Comparison of ENCODE assay signal across 21 cellular contexts in genomic region chr1:182698977-182699672, GRCh38. TPM values are rescaled to one million over a fixed set of nuclear protein-coding genes. Genes with fewer than 3 reads are reported as not detected.
A peak's percentile ranks its signal among the peaks of the same experiment; 100 is the strongest.
DNase-seq lines count a peak whose midpoint lies in the region; ATAC-seq, FAIRE-seq and TF ChIP-seq lines count a peak whose summit lies in the region.
"Had no signal": no experiment of that assay in that cellular context is flagged by ENCODE, and none has a peak within 500 bp of the region (broad histone marks: within the 10 kb centered on the region; RNA-seq: fewer than 3 reads in every experiment).

No MANE protein-coding gene starts in this region.

- H2AFZ ChIP-seq in mammary epithelial cell (ENCODE audit: low read depth, low read length) = no peak overlapping the region

- BruUV-seq in MCF 10A (replicated peaks; lab: Mats Ljungman, UMichigan) = no TSS peak
- no TSS peak for BruUV-seq in mammary epithelial cell (replicated peaks; lab: Mats Ljungman, UMichigan)
- no TSS peak for BruUV-seq in A673 (replicated peaks; lab: Mats Ljungman, UMichigan)

- no peak overlapping the region for H3K9ac ChIP-seq in mammary epithelial cell (ENCODE audit: insufficient read depth, low read length)
- H3K9ac ChIP-seq in kidney (ENCODE audit: low read length in 2 of 2) = no peak overlapping the region

- CTCF ChIA-PET in MCF 10A (lab: Yijun Ruan, JAX) (interaction anchor here (1.0 kb wide), 1 partner anchor 8 kb away, joined by 3 read pairs; no protein-coding TSS in a partner anchor), mammary epithelial cell (lab: Charles Lee; ENCODE audit: low non-redundant PET) (no interaction called here), A673 (lab: Charles Lee) (no interaction called here)

- no peaks in the 10 kb centered on the region for H3K9me3 ChIP-seq in mammary epithelial cell (replicated peaks; ENCODE audit: insufficient read depth, low read length)
- no peaks in the 10 kb centered on the region for H3K9me3 ChIP-seq in kidney (ENCODE audit: control insufficient read depth in 1 of 2, low read length in 2 of 2)
- no peaks in the 10 kb centered on the region for H3K9me3 ChIP-seq in A673 (ENCODE audit: low read depth, low read length, poor library complexity, severe bottlenecking)
- H3K9me3 ChIP-seq: A549, adrenal gland, Caco-2 had no signal

- DNase-seq in MCF 10A (ENCODE audit: unreplicated experiment) (peak; percentile 45), mammary epithelial cell (no peak), chondrocyte (ENCODE audit: low spot score) (no peak), kidney (peak; percentile 69), type B pancreatic cell (ENCODE audit: extremely low spot score, unreplicated experiment) (no peak), KG1 (lab: John Stamatoyannopoulos, UW) (no peak), A673 (ENCODE audit: low spot score) (no peak)
- DNase-seq: activated CD4-positive, alpha-beta T cell treated with anti-CD3 and anti-CD28 coated beads for 4 hours; activated T-cell treated with anti-CD3 and anti-CD28 coated beads, Interleukin-2, amount 50 U/mL, for 24 hours; Caco-2; effector CD8-positive, alpha-beta T cell; HCEC 1CT; NCI-H226; small intestine had no signal

- intact Hi-C loops in MCF 10A (cut with micrococcal nuclease) = no loop called here
- intact Hi-C loops in mammary epithelial cell (cut with micrococcal nuclease) = no loop called here
- intact Hi-C loops in kidney (cut with DNase I) = no loop called here
- intact Hi-C loops in A673 (cut with micrococcal nuclease; ENCODE audit: unreplicated experiment) = no loop called here

- H3K9me3 Mint-ChIP-seq in MCF 10A (ENCODE audit: unreplicated experiment) (no peaks in the 10 kb centered on the region), chondrocyte (ENCODE audit: low read depth) (peaks cover 3% of the 10 kb centered on the region), type B pancreatic cell (no peaks in the 10 kb centered on the region)
- H3K9me3 Mint-ChIP-seq: activated T-cell treated with anti-CD3 and anti-CD28 coated beads, Interleukin-2, amount 50 U/mL, for 24 hours; T-helper 1 cell treated with Interleukin-12 subunit alpha and Interleukin-12 subunit beta and Interleukin-4 antibody, amounts not matched to agents 30 μg/mL and 1 μg/mL, for 36 hours had no signal

- in situ Hi-C loops in mammary epithelial cell (cut with MboI; ENCODE audit: low sequenced_read_pairs in 2 of 2) = no loop called here

- WGBS in mammary epithelial cell (ENCODE audit: low coverage, missing lambda C conversion rate) = 66% methylated on average over 9 of the region's 9 CpGs

- H3K36me3 Mint-ChIP-seq in MCF 10A (ENCODE audit: insufficient read depth, unreplicated experiment) (peaks cover 7% of the 10 kb centered on the region), chondrocyte (ENCODE audit: low read depth) (no peaks in the 10 kb centered on the region), type B pancreatic cell (no peaks in the 10 kb centered on the region)

- no peak for FAIRE-seq in kidney (lab: Jason Lieb, UNC)
- FAIRE-seq: A549, small intestine had no signal

- no peak overlapping the region for H3K4me3 ChIP-seq in mammary epithelial cell (replicated peaks in 1 of 3; ENCODE audit: insufficient read depth in 1 of 3, low read depth in 2 of 3, low read length in 3 of 3)
- no peak overlapping the region for H3K4me3 ChIP-seq in kidney (ENCODE audit: low read length in 2 of 2)
- H3K4me3 ChIP-seq in A673 (ENCODE audit: low read depth, low read length, poor library complexity, severe bottlenecking) = no peak overlapping the region
- H3K4me3 ChIP-seq: A549, adrenal gland had no signal

- no peaks in the 10 kb centered on the region for H4K20me1 ChIP-seq in mammary epithelial cell (ENCODE audit: insufficient read depth, low read length)

- H3K36me3 ChIP-seq in mammary epithelial cell (ENCODE audit: insufficient read depth, low read length) = no peaks in the 10 kb centered on the region
- H3K36me3 ChIP-seq in kidney (ENCODE audit: control insufficient read depth in 1 of 2, insufficient read depth in 2 of 2, low read length in 2 of 2) = no peaks in the 10 kb centered on the region
- H3K36me3 ChIP-seq in A673 (ENCODE audit: insufficient read depth, low read length, poor library complexity, severe bottlenecking) = no peaks in the 10 kb centered on the region
- H3K36me3 ChIP-seq: adrenal gland had no signal

- POLR2A ChIA-PET in MCF 10A (lab: Yijun Ruan, JAX) (interaction anchor here (0.9 kb wide), 1 partner anchor 14 kb away, joined by 4 read pairs; no protein-coding TSS in a partner anchor), A673 (lab: Charles Lee; ENCODE audit: low non-redundant PET) (no interaction called here)

- no peak for ATAC-seq in HG03571 (IDR thresholded peaks at IDR 0.05; ENCODE audit: unreplicated experiment)
- ATAC-seq: A549, Panc1 had no signal

- peak overlapping the region; percentile 28 for H3K27ac Mint-ChIP-seq in MCF 10A (ENCODE audit: low read depth, unreplicated experiment)
- peak overlapping the region; percentile 71 for H3K27ac Mint-ChIP-seq in chondrocyte (ENCODE audit: unreplicated experiment)
- H3K27ac Mint-ChIP-seq in type B pancreatic cell = peak overlapping the region; percentile 25
- H3K27ac Mint-ChIP-seq: activated T-cell treated with anti-CD3 and anti-CD28 coated beads, Interleukin-2, amount 50 U/mL, for 24 hours; T-helper 1 cell treated with Interleukin-12 subunit alpha and Interleukin-12 subunit beta and Interleukin-4 antibody, amounts not matched to agents 30 μg/mL and 1 μg/mL, for 36 hours had no signal

- peaks cover 6% of the 10 kb centered on the region for H3K4me1 Mint-ChIP-seq in MCF 10A (ENCODE audit: insufficient read depth, unreplicated experiment)
- peaks cover 25% of the 10 kb centered on the region for H3K4me1 Mint-ChIP-seq in chondrocyte (ENCODE audit: low read depth)
- H3K4me1 Mint-ChIP-seq in type B pancreatic cell (ENCODE audit: unreplicated experiment) = peaks cover 27% of the 10 kb centered on the region

- dilution Hi-C loops in mammary epithelial cell (cut with HindIII; ENCODE audit: low sequenced_read_pairs) = no loop called here

- TF ChIP-seq CTCF in MCF 10A (IDR thresholded peaks at IDR 0.05; ENCODE audit: unreplicated experiment) (no peak), mammary epithelial cell (conservative IDR thresholded peaks at IDR 0.05 in 1 of 2, IDR thresholded peaks at IDR 0.05 in 1 of 2; ENCODE audit: extremely low read depth in 1 of 2, insufficient read depth in 1 of 2, low read depth in 1 of 2, low read length in 2 of 2) (no peak), chondrocyte (IDR thresholded peaks at IDR 0.05) (no peak), kidney (IDR thresholded peaks at IDR 0.05; ENCODE audit: borderline replicate concordance, extremely low read depth, insufficient read depth) (no peak), type B pancreatic cell (conservative IDR thresholded peaks at IDR 0.05) (no peak), A673 (conservative IDR thresholded peaks at IDR 0.05; ENCODE audit: low read depth, low read length) (no peak)

- no peak overlapping the region for H3K27ac ChIP-seq in mammary epithelial cell (ENCODE audit: insufficient read depth, low read depth, low read length)
- H3K27ac ChIP-seq in kidney (ENCODE audit: low read depth in 2 of 2, low read length in 2 of 2) = no peak overlapping the region
- H3K27ac ChIP-seq in A673 (ENCODE audit: low read depth, low read length, poor library complexity, severe bottlenecking) = no peak overlapping the region
- H3K27ac ChIP-seq: A549, adrenal gland had no signal

- H3K4me3 Mint-ChIP-seq in MCF 10A (ENCODE audit: unreplicated experiment) (no peak overlapping the region), chondrocyte (ENCODE audit: unreplicated experiment) (no peak overlapping the region), type B pancreatic cell (no peak overlapping the region)
- H3K4me3 Mint-ChIP-seq: activated T-cell treated with anti-CD3 and anti-CD28 coated beads, Interleukin-2, amount 50 U/mL, for 24 hours; T-helper 1 cell treated with Interleukin-12 subunit alpha and Interleukin-12 subunit beta and Interleukin-4 antibody, amounts not matched to agents 30 μg/mL and 1 μg/mL, for 36 hours had no signal

- H3K27me3 Mint-ChIP-seq in MCF 10A (ENCODE audit: insufficient read depth, unreplicated experiment) (no peaks in the 10 kb centered on the region), chondrocyte (ENCODE audit: low read depth) (no peaks in the 10 kb centered on the region), type B pancreatic cell (peaks cover 3% of the 10 kb centered on the region)

- no peak overlapping the region for H3K4me2 ChIP-seq in mammary epithelial cell (ENCODE audit: insufficient read depth, low read depth, low read length)
- H3K4me2 ChIP-seq: A549 had no signal

- H3K4me1 ChIP-seq in mammary epithelial cell (ENCODE audit: insufficient read depth, low read length) (no peaks in the 10 kb centered on the region), kidney (ENCODE audit: control insufficient read depth in 1 of 2, insufficient read depth in 1 of 2, low read depth in 1 of 2, low read length in 2 of 2) (peaks cover 3 to 5% of the 10 kb centered on the region in 2 donors), A673 (ENCODE audit: insufficient read depth, low read length, poor library complexity, severe bottlenecking) (peaks cover 10% of the 10 kb centered on the region)
- H3K4me1 ChIP-seq: A549 had no signal

- H3K27me3 ChIP-seq in mammary epithelial cell (ENCODE audit: insufficient read depth, low read length) = peaks cover 2% of the 10 kb centered on the region
- H3K27me3 ChIP-seq in A673 (replicated peaks; ENCODE audit: insufficient read depth, low read depth, low read length, poor library complexity) = no peaks in the 10 kb centered on the region
- H3K27me3 ChIP-seq: adrenal gland had no signal

- H3K79me2 ChIP-seq in mammary epithelial cell (ENCODE audit: insufficient read depth, low read length) = no peaks in the 10 kb centered on the region

RNA-seq across cellular contexts. Expression of gene RGS8, which starts 14.7 kb away (rescaled TPM):
- not detected in 2 replicates for total RNA-seq in MCF 10A (2022)
- total RNA-seq in mammary epithelial cell = not detected
- not detected for polyA plus RNA-seq in mammary epithelial cell
- not detected for polyA minus RNA-seq in mammary epithelial cell
- total RNA-seq in chondrocyte = 0.17 TPM in 1 of 3 replicates, not detected in the others
- total RNA-seq in kidney = not detected
- not detected for polyA plus RNA-seq in kidney (ENCODE audit: insufficient read depth, low read depth, low replicate concordance)
- total RNA-seq in type B pancreatic cell (ENCODE audit: low replicate concordance) = 0.33 and 1.1 TPM in 2 replicates
- total RNA-seq in A673 (2021) = not detected in 2 replicates
- total RNA-seq: Caco-2, glomerular endothelial cell, subcutaneous adipose tissue had no signal
- polyA plus RNA-seq: A549 had no signal

Comparison
In these comparisons a context has a peak if more than half of its experiments do, and no peak if none do; other contexts are left out.
1. DNase-seq: peak in MCF 10A (single experiment) and kidney (single experiment); none in mammary epithelial cell (single experiment), chondrocyte (single experiment), type B pancreatic cell (single experiment), KG1 (single experiment) and A673 (single experiment).
2. Peak in every context shown above with its lines, with median percentiles within 50 percentile points of each other: H3K27ac Mint-ChIP-seq.